In the genomic region with DNA sequence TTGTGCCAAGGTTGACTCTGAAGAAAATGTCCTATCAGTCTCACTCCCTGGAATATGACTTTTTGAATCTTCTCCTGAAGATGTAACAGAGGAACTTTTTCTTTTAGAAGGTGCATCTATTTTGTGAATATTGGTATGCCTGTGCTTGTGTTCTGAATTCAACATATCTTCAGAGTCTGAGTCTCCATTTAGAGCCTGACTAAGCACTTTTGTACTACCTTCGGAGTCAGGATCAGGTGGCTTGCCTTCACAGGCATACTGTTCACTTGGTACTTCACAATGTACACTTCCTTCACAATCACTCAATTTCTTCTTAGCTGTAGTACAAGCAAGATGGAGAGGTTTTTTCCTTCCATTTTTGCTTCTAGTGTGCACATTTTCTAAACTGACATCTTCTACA, we compare ENCODE assay signal across 1 cellular context.
TF ChIP-seq lines count a peak whose summit lies in the region.

No MANE protein-coding gene starts in this region.

TF ChIP-seq in endothelial cell of umbilical vein, 7 proteins besides CTCF, POLR2A, EP300 and RAD21:
- TF ChIP-seq GATA2 (IDR thresholded peaks at IDR 0.05; ENCODE audit: insufficient read depth, insufficient read length, low read depth, low read length), result no peak
- TF ChIP-seq JUN (IDR thresholded peaks at IDR 0.05; ENCODE audit: borderline replicate concordance, insufficient read depth, insufficient read length, low read depth), result no peak
- TF ChIP-seq EZH2 (IDR thresholded peaks at IDR 0.05; ENCODE audit: borderline replicate concordance, low read depth, low read length, severe bottlenecking), result no peak
- TF ChIP-seq, protein P1, sequence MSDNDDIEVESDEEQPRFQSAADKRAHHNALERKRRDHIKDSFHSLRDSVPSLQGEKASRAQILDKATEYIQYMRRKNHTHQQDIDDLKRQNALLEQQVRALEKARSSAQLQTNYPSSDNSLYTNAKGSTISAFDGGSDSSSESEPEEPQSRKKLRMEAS (IDR thresholded peaks at IDR 0.05; ENCODE audit: insufficient read depth, insufficient read length), result no peak
- no peak for TF ChIP-seq POLR2AphosphoS5 (IDR thresholded peaks at IDR 0.05; ENCODE audit: insufficient read depth, low read depth, low read length)
TF ChIP-seq in endothelial cell of umbilical vein: peak in this region for 0.
